17 cellular contexts compared by ENCODE assay signal in the genomic region with DNA sequence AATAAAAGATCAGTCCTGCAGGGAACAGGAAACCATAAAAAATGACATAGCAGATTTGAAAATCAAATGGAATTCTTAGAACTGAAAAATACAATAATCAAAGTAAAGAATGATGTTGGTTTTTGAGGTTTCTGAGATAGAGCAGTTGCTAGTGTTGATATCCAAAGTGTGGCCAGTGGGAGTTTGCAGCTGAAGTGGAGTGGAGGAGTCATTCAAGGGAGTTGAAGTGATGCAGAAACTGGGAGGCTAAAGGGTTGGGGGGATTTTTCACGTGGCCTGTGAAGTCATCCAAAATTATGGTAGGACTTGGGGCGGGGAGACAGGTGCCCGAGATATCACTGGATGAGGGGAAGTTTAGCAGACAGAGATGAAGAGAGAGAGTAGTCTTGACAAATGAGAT.
DNase-seq lines count a peak whose midpoint lies in the region; ATAC-seq, FAIRE-seq and TF ChIP-seq lines count a peak whose summit lies in the region.
"Had no signal": no experiment of that assay in that cellular context is flagged by ENCODE, and none has a peak within 500 bp of the region (broad histone marks: within the 10 kb centered on the region; RNA-seq: fewer than 3 reads in every experiment).

No MANE protein-coding gene starts in this region.

- H3K27me3 ChIP-seq in right atrium auricular region (no peaks in the 10 kb centered on the region), heart left ventricle (no peaks in the 10 kb centered on the region), astrocyte (ENCODE audit: insufficient read depth, low read length) (peaks cover 31% of the 10 kb centered on the region), upper lobe of right lung (no peaks in the 10 kb centered on the region)

- no peaks in the 10 kb centered on the region for H3K36me3 ChIP-seq in right atrium auricular region
- no peaks in the 10 kb centered on the region for H3K36me3 ChIP-seq in heart left ventricle
- no peaks in the 10 kb centered on the region for H3K36me3 ChIP-seq in astrocyte (ENCODE audit: insufficient read depth, low read length)
- H3K36me3 ChIP-seq in upper lobe of right lung, result no peaks in the 10 kb centered on the region

- no peak overlapping the region for H3K4me3 Mint-ChIP-seq in astrocyte (ENCODE audit: unreplicated experiment)
- H3K4me3 Mint-ChIP-seq: CD4-positive, alpha-beta memory T cell; GM23338; H9 had no signal

- no peak overlapping the region for H2AFZ ChIP-seq in astrocyte (ENCODE audit: low read depth, low read length)
- H2AFZ ChIP-seq: GM23338 had no signal

- H3K27me3 Mint-ChIP-seq in astrocyte (ENCODE audit: low read depth, unreplicated experiment), result peaks cover 3% of the 10 kb centered on the region

- no peak overlapping the region for H3K9ac ChIP-seq in astrocyte (ENCODE audit: low read length)

- no peaks in the 10 kb centered on the region for H4K20me1 ChIP-seq in astrocyte (ENCODE audit: insufficient read depth, low read length)

- 60 to 66% (median 65%) methylated on average over 3 of the region's 3 CpGs for WGBS in heart left ventricle, 4 donors

- H3K4me1 Mint-ChIP-seq in astrocyte (ENCODE audit: low read depth, unreplicated experiment), result no peaks in the 10 kb centered on the region
- H3K4me1 Mint-ChIP-seq: CD4-positive, alpha-beta memory T cell; GM23338 had no signal

- H3K79me2 ChIP-seq in astrocyte (ENCODE audit: insufficient read depth, low read length), result no peaks in the 10 kb centered on the region

- ATAC-seq in heart left ventricle, result no peak
- no peak for ATAC-seq in upper lobe of right lung
- ATAC-seq: GM12878, GM23338, HCT116 had no signal

- TF ChIP-seq POLR2A in heart left ventricle (IDR thresholded peaks at IDR 0.05), result no peak

- H3K9me3 ChIP-seq in right atrium auricular region, result no peaks in the 10 kb centered on the region
- H3K9me3 ChIP-seq in heart left ventricle, result no peaks in the 10 kb centered on the region
- no peaks in the 10 kb centered on the region for H3K9me3 ChIP-seq in astrocyte (ENCODE audit: insufficient read depth, low read depth, low read length)
- H3K9me3 ChIP-seq in upper lobe of right lung, result no peaks in the 10 kb centered on the region

- H3K9me3 Mint-ChIP-seq in astrocyte (ENCODE audit: unreplicated experiment), result no peaks in the 10 kb centered on the region
- H3K9me3 Mint-ChIP-seq: GM23338, H9 had no signal

- H3K4me3 ChIP-seq in right atrium auricular region (no peak overlapping the region), heart left ventricle (no peak overlapping the region), astrocyte (ENCODE audit: insufficient read depth, low read depth, low read length) (no peak overlapping the region), upper lobe of right lung (no peak overlapping the region)
- H3K4me3 ChIP-seq: GM12878, GM23338 had no signal

- peaks cover 0 to 9% of the 10 kb centered on the region in 2 donors for H3K4me1 ChIP-seq in right atrium auricular region
- peaks cover 0 to 15% (median 8%) of the 10 kb centered on the region in 12 donors for H3K4me1 ChIP-seq in heart left ventricle
- peaks cover 11% of the 10 kb centered on the region for H3K4me1 ChIP-seq in astrocyte (ENCODE audit: insufficient read depth, low read length)
- no peaks in the 10 kb centered on the region for H3K4me1 ChIP-seq in upper lobe of right lung

- TF ChIP-seq CTCF in right atrium auricular region (IDR thresholded peaks at IDR 0.05) (no peak), heart left ventricle (IDR thresholded peaks at IDR 0.05) (no peak), astrocyte (IDR thresholded peaks at IDR 0.05; ENCODE audit: insufficient read depth, low read depth, low read length) (no peak), upper lobe of right lung (IDR thresholded peaks at IDR 0.05) (no peak)

- H3K27ac ChIP-seq in right atrium auricular region (no peak overlapping the region), heart left ventricle (no peak overlapping the region), astrocyte (ENCODE audit: low read depth, low read length) (no peak overlapping the region), upper lobe of right lung (no peak overlapping the region)

- no peak for FAIRE-seq in astrocyte (lab: Jason Lieb, UNC)
- FAIRE-seq: G401.6, GM12878 had no signal

- DNase-seq in right atrium auricular region (ENCODE audit: low spot score) (peak; percentile 11), heart left ventricle (no peak), astrocyte (ENCODE audit: low read depth) (peak; percentile 72), upper lobe of right lung (peak; percentile 1), mucosa of gallbladder (ENCODE audit: low spot score) (no peak)
- no peak for DNase-seq in activated T-cell treated with anti-CD3 and anti-CD28 coated beads, Interleukin-2, amount 50 U/mL, for 1 hour
- DNase-seq: C1 segment of cervical spinal cord; Calu3; CD4-positive, alpha-beta memory T cell; COR-L47; DMS153; DND-41 had no signal

- no peak overlapping the region for H3K27ac Mint-ChIP-seq in astrocyte (ENCODE audit: unreplicated experiment)
- H3K27ac Mint-ChIP-seq: CD4-positive, alpha-beta memory T cell; GM23338; H9 had no signal

- intact Hi-C loops in heart left ventricle (cut with DNase I), result no loop called here
- intact Hi-C loops in upper lobe of right lung (cut with DNase I), result no loop called here

- no peak overlapping the region for H3K4me2 ChIP-seq in astrocyte (ENCODE audit: low read length)
- H3K4me2 ChIP-seq: GM23338 had no signal

- H3K36me3 Mint-ChIP-seq in astrocyte (ENCODE audit: low read depth, unreplicated experiment), result no peaks in the 10 kb centered on the region
- H3K36me3 Mint-ChIP-seq: CD4-positive, alpha-beta memory T cell had no signal

Comparison
In these comparisons a context has a peak if more than half of its experiments do, and no peak if none do; other contexts are left out.
1. DNase-seq: peak in right atrium auricular region (single experiment), astrocyte (single experiment) and upper lobe of right lung (single experiment); none in heart left ventricle (0 of 5), activated T-cell treated with anti-CD3 and anti-CD28 coated beads, Interleukin-2, amount 50 U/mL, for 1 hour (single experiment) and mucosa of gallbladder (single experiment).